8 cellular contexts compared by ENCODE assay signal in the genomic region with DNA sequence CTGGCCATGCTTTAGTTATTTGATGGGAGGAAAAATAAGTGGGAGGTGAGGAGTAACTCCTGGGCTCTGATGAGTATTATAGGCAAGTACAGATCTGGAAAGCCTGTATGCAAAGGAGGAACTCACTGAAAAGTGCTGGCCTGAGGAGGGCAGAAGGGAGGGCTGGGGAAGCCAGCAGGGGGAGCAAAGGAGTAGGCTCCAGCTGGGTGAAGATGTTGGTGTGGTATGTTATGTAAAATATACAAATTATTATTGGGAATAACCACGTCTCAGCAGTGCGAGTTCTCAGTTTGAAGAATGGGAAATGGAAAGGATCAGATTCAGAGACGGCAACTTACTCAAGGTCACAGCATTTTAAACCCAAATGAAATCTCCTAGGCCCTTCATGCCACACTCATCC. TPM values are rescaled to one million over a fixed set of nuclear protein-coding genes. Genes with fewer than 3 reads are reported as not detected.
DNase-seq lines count a peak whose midpoint lies in the region; ATAC-seq and TF ChIP-seq lines count a peak whose summit lies in the region.
"Not testable (repeated sequence)": the region's sequence is repeated elsewhere in the genome, so short reads cannot be mapped to it uniquely, and the experiment has no call there.

No MANE protein-coding gene starts in this region.

- not testable (repeated sequence) for H3K27me3 ChIP-seq in HL-60 (ENCODE audit: insufficient read depth, poor library complexity, severe bottlenecking)

- not testable (repeated sequence) for H3K36me3 Mint-ChIP-seq in T-helper 2 cell treated with Interferon-gamma antibody and Interleukin-4, amounts not matched to agents 5 μg/mL and 100 μg/mL, for 36 hours (ENCODE audit: low read depth); effector memory CD8-positive, alpha-beta T cell (ENCODE audit: insufficient read depth)

- not testable (repeated sequence) for ATAC-seq in effector memory CD8-positive, alpha-beta T cell (replicated peaks); stimulated activated naive CD8-positive, alpha-beta T cell treated with anti-CD3 and anti-CD28 coated beads, Interleukin-15, Interleukin-2, amounts not matched to agents 100 U/mL and 50 U/mL, for 24 hours

- H3K27ac Mint-ChIP-seq in T-helper 2 cell treated with Interferon-gamma antibody and Interleukin-4, amounts not matched to agents 5 μg/mL and 100 μg/mL, for 36 hours = not testable (repeated sequence)
- H3K27ac Mint-ChIP-seq in effector memory CD8-positive, alpha-beta T cell = peak overlapping the region in 1 of 2 donors; percentile 22

- not testable (repeated sequence) for H3K27me3 Mint-ChIP-seq in T-helper 2 cell treated with Interferon-gamma antibody and Interleukin-4, amounts not matched to agents 5 μg/mL and 100 μg/mL, for 36 hours (ENCODE audit: low read depth); effector memory CD8-positive, alpha-beta T cell

- not testable (repeated sequence) for H3K27ac ChIP-seq in HL-60 (replicated peaks)

- not testable (repeated sequence) for H3K9me3 Mint-ChIP-seq in T-helper 2 cell treated with Interferon-gamma antibody and Interleukin-4, amounts not matched to agents 5 μg/mL and 100 μg/mL, for 36 hours; effector memory CD8-positive, alpha-beta T cell

- DNase-seq in CD1c-positive myeloid dendritic cell (ENCODE audit: extremely low spot score) (peak; percentile 42), HL-60 (ENCODE audit: low read depth in 1 of 2, low spot score in 1 of 2) (peak in 1 of 2 experiments; percentile 81), islet precursor cell (peak; percentile 55), posterior vena cava (ENCODE audit: low spot score) (peak; percentile 81)
- DNase-seq in T-helper 2 cell treated with Interferon-gamma antibody and Interleukin-4, amounts not matched to agents 5 μg/mL and 100 μg/mL, for 36 hours (ENCODE audit: low spot score) = peak; percentile 26
- peak; percentile 48 for DNase-seq in activated effector memory CD4-positive, alpha-beta T cell treated with Interleukin-2 at 50 U/mL for 16 hours
- peak; percentile 58 to 67 (median 61) for DNase-seq in effector memory CD8-positive, alpha-beta T cell
- DNase-seq in stimulated activated naive CD8-positive, alpha-beta T cell treated with anti-CD3 and anti-CD28 coated beads, Interleukin-15, Interleukin-2, amounts not matched to agents 100 U/mL and 50 U/mL, for 24 hours = peak; percentile 73

- intact Hi-C loops in posterior vena cava (cut with DNase I) = not testable (repeated sequence)

- peak; percentile 46 for TF ChIP-seq CTCF in HL-60 (IDR thresholded peaks at IDR 0.05; ENCODE audit: insufficient read depth, low read length)

- not testable (repeated sequence) for H3K4me3 ChIP-seq in HL-60 (replicated peaks; ENCODE audit: insufficient read depth, low read length)

- H3K4me3 Mint-ChIP-seq in T-helper 2 cell treated with Interferon-gamma antibody and Interleukin-4, amounts not matched to agents 5 μg/mL and 100 μg/mL, for 36 hours = not testable (repeated sequence)
- H3K4me3 Mint-ChIP-seq in effector memory CD8-positive, alpha-beta T cell = peak overlapping the region in 1 of 2 donors; percentile 2

- peaks cover 18% of the 10 kb centered on the region for H3K4me1 Mint-ChIP-seq in T-helper 2 cell treated with Interferon-gamma antibody and Interleukin-4, amounts not matched to agents 5 μg/mL and 100 μg/mL, for 36 hours (ENCODE audit: low read depth)
- peaks cover 18 to 32% of the 10 kb centered on the region in 2 donors for H3K4me1 Mint-ChIP-seq in effector memory CD8-positive, alpha-beta T cell (ENCODE audit: low read depth in 2 of 2)

RNA-seq across cellular contexts. Expression of a gene that starts 39.9 kb away (rescaled TPM):
- 10 to 100 TPM; 10.8 to 15.3 TPM for total RNA-seq in posterior vena cava
